In genomic region chr7:21543528-21544302, GRCh38 we compare ENCODE assay signal across 9 cellular contexts. TPM values are rescaled to one million over a fixed set of nuclear protein-coding genes. Genes with fewer than 3 reads are reported as not detected.
DNase-seq lines count a peak whose midpoint lies in the region; ATAC-seq and TF ChIP-seq lines count a peak whose summit lies in the region.
"Had no signal": no experiment of that assay in that cellular context is flagged by ENCODE, and none has a peak within 500 bp of the region (broad histone marks: within the 10 kb centered on the region; RNA-seq: fewer than 3 reads in every experiment).

No MANE protein-coding gene starts in this region.

- no peaks in the 10 kb centered on the region for H3K79me2 ChIP-seq in osteoblast (ENCODE audit: insufficient read depth, low read length)

- H3K27ac ChIP-seq in osteoblast (ENCODE audit: low read depth, low read length), result no peak overlapping the region
- H3K27ac ChIP-seq: SK-N-MC had no signal

- H4K20me1 ChIP-seq in osteoblast (ENCODE audit: insufficient read depth, low read length), result no peaks in the 10 kb centered on the region

- H3K9me3 ChIP-seq in osteoblast (ENCODE audit: low read depth, low read length), result no peaks in the 10 kb centered on the region

- no peaks in the 10 kb centered on the region for H3K4me1 ChIP-seq in osteoblast (ENCODE audit: insufficient read depth, low read length)

- H3K27me3 ChIP-seq in osteoblast (ENCODE audit: insufficient read depth, low read length), result peaks cover 24% of the 10 kb centered on the region

- DNase-seq in NCI-H1417 (lab: John Stamatoyannopoulos, UW), result peak in 2 of 3 experiments; percentile 75 to 87
- DNase-seq in NCI-H1417 treated with DMSO at 0.1 percent for 48 hours (lab: John Stamatoyannopoulos, UW), result no peak
- DNase-seq in NCI-H748 treated with DMSO at 0.1 percent for 48 hours (lab: John Stamatoyannopoulos, UW), result peak; percentile 83
- peak; percentile 51 for DNase-seq in epithelial cell of esophagus (ENCODE audit: low read depth)
- DNase-seq in osteoblast (ENCODE audit: insufficient read length, low spot score, missing footprints), result no peak
- no peak for DNase-seq in stimulated activated CD4-positive, alpha-beta T cell treated with anti-CD3 and anti-CD28 coated beads, Interleukin-4, amount 100 ng/mL, for 24 hours
- DNase-seq in HCEC 1CT, result no peak

- TF ChIP-seq CTCF in epithelial cell of esophagus (IDR thresholded peaks at IDR 0.05; ENCODE audit: insufficient read depth, low read depth, low read length, missing control alignments) (no peak), osteoblast (IDR thresholded peaks at IDR 0.05; ENCODE audit: extremely low read depth, low read depth, low read length) (no peak)

- H3K4me3 ChIP-seq in epithelial cell of esophagus (ENCODE audit: low read length) (peak overlapping the region; percentile 46), osteoblast (ENCODE audit: insufficient read depth, low read length) (peak overlapping the region; percentile 30)
- H3K4me3 ChIP-seq: SK-N-MC had no signal

- H3K36me3 ChIP-seq in osteoblast (ENCODE audit: insufficient read depth, low read length), result no peaks in the 10 kb centered on the region

- ATAC-seq in GM18505 (IDR thresholded peaks at IDR 0.05; ENCODE audit: unreplicated experiment), result no peak

- no peak overlapping the region for H2AFZ ChIP-seq in osteoblast (ENCODE audit: low read length)

- peak overlapping the region; percentile 53 for H3K4me2 ChIP-seq in osteoblast (ENCODE audit: insufficient read depth, low read length)

- no peak for TF ChIP-seq POLR2A in GM18505 (IDR thresholded peaks at IDR 0.05; ENCODE audit: borderline replicate concordance, extremely low read depth, insufficient read depth, insufficient read length)

RNA-seq across cellular contexts. Expression of gene DNAH11, which starts 0.9 kb away (rescaled TPM):
- under 0.01 and 1.1 TPM in 2 replicates for total RNA-seq in osteoblast

Comparison
In these comparisons a context has a peak if more than half of its experiments do, and no peak if none do; other contexts are left out.
1. DNase-seq: peak in NCI-H1417 (2 of 3), NCI-H748 treated with DMSO at 0.1 percent for 48 hours (single experiment) and epithelial cell of esophagus (single experiment); none in NCI-H1417 treated with DMSO at 0.1 percent for 48 hours (single experiment), osteoblast (single experiment), stimulated activated CD4-positive, alpha-beta T cell treated with anti-CD3 and anti-CD28 coated beads, Interleukin-4, amount 100 ng/mL, for 24 hours (single experiment) and HCEC 1CT (single experiment).